ENCODE assay signal across 10 cellular contexts in the genomic region with DNA sequence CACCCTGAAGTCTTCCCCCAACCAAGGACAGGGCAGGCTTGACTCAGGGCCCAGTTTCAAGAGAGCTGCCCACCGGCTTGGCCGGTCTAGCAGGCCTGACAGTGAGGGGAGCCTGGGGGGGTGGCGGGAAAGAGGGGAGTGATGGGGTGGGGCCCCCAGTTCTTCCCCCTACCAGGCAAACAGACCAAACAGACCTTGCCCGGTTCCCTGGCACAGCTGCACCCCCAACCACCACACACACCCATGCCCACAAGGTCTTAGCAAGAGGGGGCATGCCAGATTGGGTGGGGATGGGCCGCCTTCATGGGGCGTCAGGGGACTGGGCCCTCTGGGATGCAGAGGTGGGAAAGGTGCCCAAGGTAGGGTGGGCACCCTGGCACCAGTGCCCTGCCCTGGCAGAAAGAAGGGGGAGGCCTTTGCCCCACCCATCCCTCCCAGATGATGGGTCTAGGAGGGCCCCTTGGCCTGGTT. TPM values are rescaled to one million over a fixed set of nuclear protein-coding genes. Genes with fewer than 3 reads are reported as not detected.
DNase-seq lines count a peak whose midpoint lies in the region; ATAC-seq, FAIRE-seq and TF ChIP-seq lines count a peak whose summit lies in the region.
"Had no signal": no experiment of that assay in that cellular context is flagged by ENCODE, and none has a peak within 500 bp of the region (broad histone marks: within the 10 kb centered on the region; RNA-seq: fewer than 3 reads in every experiment).

No MANE protein-coding gene starts in this region.

- H3K4me1 Mint-ChIP-seq in activated CD4-positive, alpha-beta T cell treated with anti-CD3 and anti-CD28 coated beads, Interleukin-2, amount 10 ng/mL, durations not matched to agents 24 days and 14 days, result peaks cover 58% of the 10 kb centered on the region

- POLR2A ChIA-PET in HepG2 (lab: Yijun Ruan, JAX), result interaction anchor here (2.1 to 8.2 kb wide), 2 partner anchors 9 to 38 kb away, joined by 9 to 90 read pairs; partner anchors contain the start of gene ZBTB7B
- POLR2A ChIA-PET in PC-3 (lab: Charles Lee; ENCODE audit: unreplicated experiment), result no interaction called here

- CTCF ChIA-PET in HepG2 (lab: Yijun Ruan, JAX; ENCODE audit: low intra/inter-chr PET ratio, low total read pairs) (no interaction called here), PC-3 (lab: Charles Lee) (no interaction called here)

- BruUV-seq in HepG2 (replicated peaks; lab: Mats Ljungman, UMichigan) (no TSS peak), PC-3 (replicated peaks; lab: Mats Ljungman, UMichigan) (no TSS peak)

- no peaks in the 10 kb centered on the region for H3K9me2 ChIP-seq in PC-3 (replicated peaks; ENCODE audit: low read length)

- TF ChIP-seq CTCF in ascending aorta (IDR thresholded peaks at IDR 0.05) (no peak), HepG2 (CRISPR knock-in tag; IDR thresholded peaks at IDR 0.05) (no peak), suprapubic skin (IDR thresholded peaks at IDR 0.05) (no peak), PC-3 (conservative IDR thresholded peaks at IDR 0.05; ENCODE audit: low read depth, low read length) (no peak)

- no peak for FAIRE-seq in HepG2 (lab: Jason Lieb, UNC)

- H3K79me2 ChIP-seq in HepG2 (ENCODE audit: insufficient read depth, low read length), result peaks cover 24% of the 10 kb centered on the region
- H3K79me2 ChIP-seq in PC-3 (ENCODE audit: low read length), result peaks cover 67% of the 10 kb centered on the region

- H3K9me3 ChIP-seq in ascending aorta (no peaks in the 10 kb centered on the region), HepG2 (ENCODE audit: low read length) (no peaks in the 10 kb centered on the region), suprapubic skin (no peaks in the 10 kb centered on the region), PC-3 (ENCODE audit: low read length) (no peaks in the 10 kb centered on the region)

- H3K4me2 ChIP-seq in HepG2 (ENCODE audit: low read depth, low read length) (no peak overlapping the region), PC-3 (ENCODE audit: low read length) (no peak overlapping the region)

- peaks cover 63% of the 10 kb centered on the region for H3K36me3 Mint-ChIP-seq in activated CD4-positive, alpha-beta T cell treated with anti-CD3 and anti-CD28 coated beads, Interleukin-2, amount 10 ng/mL, durations not matched to agents 24 days and 14 days (ENCODE audit: low read depth)

- in situ Hi-C loops in HepG2 (cut with HindIII; ENCODE audit: extremely low pct_ligation_motif_present, low pct_unique_long_range_greater_than_20kb), result no loop called here

- no peak for ATAC-seq in HepG2
- ATAC-seq in PC-3, result no peak

- 89% methylated on average over 3 of the region's 6 CpGs for WGBS in HepG2 (ENCODE audit: low lambda C conversion rate)
- 55% methylated on average over 4 of the region's 6 CpGs for WGBS in suprapubic skin

- H3K27me3 Mint-ChIP-seq in activated CD4-positive, alpha-beta T cell treated with anti-CD3 and anti-CD28 coated beads, Interleukin-2, amount 10 ng/mL, durations not matched to agents 24 days and 14 days, result no peaks in the 10 kb centered on the region

- DNase-seq in activated CD4-positive, alpha-beta T cell treated with anti-CD3 and anti-CD28 coated beads, Interleukin-2, amount 10 ng/mL, durations not matched to agents 24 days and 14 days, result no peak
- no peak for DNase-seq in activated CD4-positive, alpha-beta T cell treated with anti-CD3 and anti-CD28 coated beads, Interleukin-2, amount 50 U/mL, for 4 hours
- DNase-seq in ascending aorta (ENCODE audit: low spot score in 2 of 2), result no peak
- DNase-seq in HepG2 (ENCODE audit: low spot score), result no peak
- DNase-seq in suprapubic skin (ENCODE audit: low spot score in 2 of 2), result no peak
- no peak for DNase-seq in SHP77 (lab: John Stamatoyannopoulos, UW)
- no peak for DNase-seq in PC-3
- DNase-seq in NCI-H2196 treated with DMSO at 0.1 percent for 48 hours (lab: John Stamatoyannopoulos, UW; ENCODE audit: unreplicated experiment), result no peak
- DNase-seq: ACHN, immature natural killer cell had no signal

- H3K9ac ChIP-seq in HepG2 (ENCODE audit: insufficient read depth, low read depth, low read length) (no peak overlapping the region), PC-3 (ENCODE audit: low read length) (no peak overlapping the region)

- no peak overlapping the region for H3K4me3 ChIP-seq in ascending aorta
- H3K4me3 ChIP-seq in HepG2 (replicated peaks in 1 of 3; ENCODE audit: insufficient read depth in 1 of 3, low read depth in 2 of 3, low read length in 3 of 3), result no peak overlapping the region
- H3K4me3 ChIP-seq in suprapubic skin, result peak overlapping the region; percentile 97
- H3K4me3 ChIP-seq in PC-3 (ENCODE audit: low read length), result no peak overlapping the region

- no peaks in the 10 kb centered on the region for H3K9me3 Mint-ChIP-seq in activated CD4-positive, alpha-beta T cell treated with anti-CD3 and anti-CD28 coated beads, Interleukin-2, amount 10 ng/mL, durations not matched to agents 24 days and 14 days

- no peaks in the 10 kb centered on the region for H3F3A ChIP-seq in PC-3 (ENCODE audit: low read length, unreplicated experiment)

- H3K4me1 ChIP-seq in ascending aorta (peaks cover 6 to 41% of the 10 kb centered on the region in 2 donors), HepG2 (ENCODE audit: insufficient read depth, low read length) (peaks cover 71% of the 10 kb centered on the region), suprapubic skin (peaks cover 91% of the 10 kb centered on the region), PC-3 (ENCODE audit: insufficient read depth, low read length) (peaks cover 13% of the 10 kb centered on the region)

- no peak for TF ChIP-seq RAD21 in HepG2 (CRISPR knock-in tag; IDR thresholded peaks at IDR 0.05)

- peak overlapping the region; percentile 82 for H3K27ac Mint-ChIP-seq in activated CD4-positive, alpha-beta T cell treated with anti-CD3 and anti-CD28 coated beads, Interleukin-2, amount 10 ng/mL, durations not matched to agents 24 days and 14 days

- intact Hi-C loops in activated CD4-positive, alpha-beta T cell treated with anti-CD3 and anti-CD28 coated beads, Interleukin-2, amount 10 ng/mL, durations not matched to agents 24 days and 14 days (cut with micrococcal nuclease), result no loop called here
- intact Hi-C loops in ascending aorta (cut with DNase I), result no loop called here
- intact Hi-C loops in HepG2 (cut with micrococcal nuclease; ENCODE audit: unreplicated experiment), result no loop called here
- intact Hi-C loops in PC-3 (cut with micrococcal nuclease), result no loop called here

- H3K27ac ChIP-seq in ascending aorta (peak overlapping the region; percentile 42 to 75), HepG2 (ENCODE audit: extremely low read length, insufficient read depth, low read length) (no peak overlapping the region), suprapubic skin (peak overlapping the region; percentile 96), PC-3 (ENCODE audit: low read length) (no peak overlapping the region)

- H3K27me3 ChIP-seq in ascending aorta (no peaks in the 10 kb centered on the region), HepG2 (ENCODE audit: control insufficient read depth in 1 of 2, insufficient read depth in 2 of 2, low read length in 2 of 2) (no peaks in the 10 kb centered on the region), suprapubic skin (no peaks in the 10 kb centered on the region), PC-3 (ENCODE audit: low read length) (no peaks in the 10 kb centered on the region)

- H3K36me3 ChIP-seq in ascending aorta (peaks cover 13 to 26% of the 10 kb centered on the region in 2 donors), HepG2 (replicated peaks in 1 of 2; ENCODE audit: control insufficient read depth in 1 of 2, insufficient read depth in 2 of 2, low read length in 2 of 2) (peaks cover 6 to 33% of the 10 kb centered on the region in 2 experiments; a peak in 4 of 5 replicates), suprapubic skin (peaks cover 24% of the 10 kb centered on the region), PC-3 (ENCODE audit: low read depth, low read length) (peaks cover 32% of the 10 kb centered on the region; the same call in 1 of the 2 replicates)

- no peak for TF ChIP-seq POLR2A in HepG2 (IDR thresholded peaks at IDR 0.05; ENCODE audit: insufficient read depth in 1 of 2, low read depth in 2 of 2, low read length in 2 of 2)
- TF ChIP-seq POLR2A in suprapubic skin (IDR thresholded peaks at IDR 0.05), result no peak

- peak overlapping the region; percentile 97 for H3K4me3 Mint-ChIP-seq in activated CD4-positive, alpha-beta T cell treated with anti-CD3 and anti-CD28 coated beads, Interleukin-2, amount 10 ng/mL, durations not matched to agents 24 days and 14 days

- H4K20me1 ChIP-seq in HepG2 (ENCODE audit: insufficient read depth, low read length), result peaks cover 11% of the 10 kb centered on the region; the same call in 1 of the 2 replicates
- 0 out of 2 replicates have a peak, but pooled peaks cover 3% of the 10 kb centered on the region for H4K20me1 ChIP-seq in PC-3 (ENCODE audit: low read length)

- TF ChIP-seq EP300 in HepG2 (IDR thresholded peaks at IDR 0.05; ENCODE audit: low read depth in 2 of 2, low read length in 2 of 2) (no peak), HepG2 (CRISPR knock-in tag; IDR thresholded peaks at IDR 0.05; ENCODE audit: borderline replicate concordance) (no peak), suprapubic skin (IDR thresholded peaks at IDR 0.05) (no peak)

- no peak overlapping the region for H2AFZ ChIP-seq in HepG2 (ENCODE audit: low read length)
- H2AFZ ChIP-seq in PC-3 (ENCODE audit: low read length), result no peak overlapping the region

RNA-seq across cellular contexts. Expression of gene ZBTB7B, which starts 8.9 kb away (rescaled TPM):
- 145 and 150 TPM in 2 replicates for total RNA-seq in activated CD4-positive, alpha-beta T cell treated with anti-CD3 and anti-CD28 coated beads, Interleukin-2, amount 10 ng/mL, durations not matched to agents 24 days and 14 days
- total RNA-seq in ascending aorta, result 83.1 TPM
- total RNA-seq in HepG2 (2016; rRNA removed; fragmentation: Illumina TruSeq; extraction: Trizol), result 10.1 and 15.5 TPM in 2 replicates
- total RNA-seq in HepG2 (2016; cell fraction: cytosol; rRNA removed; fragmentation: Illumina TruSeq; extraction: Trizol; ENCODE audit: low read depth), result 2.1 and 2.9 TPM in 2 replicates
- 9.4 and 15.2 TPM in 2 replicates for total RNA-seq in HepG2 (2016; cell fraction: insoluble cytoplasmic fraction; rRNA removed; fragmentation: Illumina TruSeq; extraction: Trizol)
- total RNA-seq in HepG2 (2016; cell fraction: membrane; rRNA removed; fragmentation: Illumina TruSeq; extraction: Trizol), result 7.3 and 8.2 TPM in 2 replicates
- 12.6 TPM in 2 replicates for total RNA-seq in HepG2 (2016; cell fraction: nucleus; rRNA removed; fragmentation: Illumina TruSeq; extraction: Trizol)
- polyA plus RNA-seq in HepG2 (2011; rRNA removed), result 17.5 and 22.3 TPM in 2 replicates
- 15.0 and 19.2 TPM in 2 replicates for polyA plus RNA-seq in HepG2 (2011; cell fraction: cytosol; rRNA removed)
- 45.5 and 50.7 TPM in 2 replicates for polyA plus RNA-seq in HepG2 (2011; cell fraction: nucleus; rRNA removed)
- 9.8 and 10.8 TPM in 2 replicates for polyA plus RNA-seq in HepG2 (2012)
- 1.1 and 1.7 TPM in 2 replicates for polyA plus RNA-seq in HepG2 (2016; cell fraction: cytosol; fragmentation: Illumina TruSeq; extraction: Trizol; ENCODE audit: low read depth)
- polyA plus RNA-seq in HepG2 (2016; cell fraction: insoluble cytoplasmic fraction; fragmentation: Illumina TruSeq; extraction: Trizol; ENCODE audit: low read depth), result 10.5 and 12.2 TPM in 2 replicates
- polyA plus RNA-seq in HepG2 (2016; cell fraction: membrane; fragmentation: Illumina TruSeq; extraction: Trizol; ENCODE audit: low read depth), result 4.4 and 5.4 TPM in 2 replicates
- 31.6 and 39.9 TPM in 2 replicates for polyA plus RNA-seq in HepG2 (2016; cell fraction: nucleus; fragmentation: Illumina TruSeq; extraction: Trizol; ENCODE audit: insufficient read depth, low read depth)
- 32.5 and 45.9 TPM in 2 replicates for polyA minus RNA-seq in HepG2 (2011; rRNA and poly(A)+ RNA removed; ENCODE audit: low replicate concordance)
- polyA minus RNA-seq in HepG2 (2011; cell fraction: cytosol; rRNA and poly(A)+ RNA removed), result 9.9 and 13.2 TPM in 2 replicates
- polyA minus RNA-seq in HepG2 (2011; cell fraction: nucleus; rRNA and poly(A)+ RNA removed), result 10.3 and 13.3 TPM in 2 replicates
- 100 to 1,000 TPM; 238 to 243 (median 239) TPM for total RNA-seq in suprapubic skin
- total RNA-seq in PC-3 (2014; rRNA removed), result 39.7 and 59.1 TPM in 2 replicates

RNA-seq across cellular contexts. Expression of gene LENEP, which starts 18.1 kb away (rescaled TPM):
- 0.79 and 1.4 TPM in 2 replicates for total RNA-seq in activated CD4-positive, alpha-beta T cell treated with anti-CD3 and anti-CD28 coated beads, Interleukin-2, amount 10 ng/mL, durations not matched to agents 24 days and 14 days
- not detected for total RNA-seq in ascending aorta
- total RNA-seq in HepG2 (2016; rRNA removed; fragmentation: Illumina TruSeq; extraction: Trizol), result 0.29 TPM in 1 of 2 replicates, not detected in the other
- total RNA-seq in HepG2 (2016; cell fraction: cytosol; rRNA removed; fragmentation: Illumina TruSeq; extraction: Trizol; ENCODE audit: low read depth), result not detected in 2 replicates
- 0.32 TPM in 1 of 2 replicates, not detected in the other for total RNA-seq in HepG2 (2016; cell fraction: insoluble cytoplasmic fraction; rRNA removed; fragmentation: Illumina TruSeq; extraction: Trizol)
- not detected in 2 replicates for total RNA-seq in HepG2 (2016; cell fraction: membrane; rRNA removed; fragmentation: Illumina TruSeq; extraction: Trizol)
- 1.1 and 1.3 TPM in 2 replicates for total RNA-seq in HepG2 (2016; cell fraction: nucleus; rRNA removed; fragmentation: Illumina TruSeq; extraction: Trizol)
- not detected in 2 replicates for polyA plus RNA-seq in HepG2 (2011; rRNA removed)
- not detected in 2 replicates for polyA plus RNA-seq in HepG2 (2011; cell fraction: cytosol; rRNA removed)
- 0.29 and 0.40 TPM in 2 replicates for polyA plus RNA-seq in HepG2 (2011; cell fraction: nucleus; rRNA removed)
- not detected in 2 replicates for polyA plus RNA-seq in HepG2 (2012)
- not detected in 2 replicates for polyA plus RNA-seq in HepG2 (2016; cell fraction: cytosol; fragmentation: Illumina TruSeq; extraction: Trizol; ENCODE audit: low read depth)
- polyA plus RNA-seq in HepG2 (2016; cell fraction: insoluble cytoplasmic fraction; fragmentation: Illumina TruSeq; extraction: Trizol; ENCODE audit: low read depth), result not detected in 2 replicates
- polyA plus RNA-seq in HepG2 (2016; cell fraction: membrane; fragmentation: Illumina TruSeq; extraction: Trizol; ENCODE audit: low read depth), result not detected in 2 replicates
- not detected in 2 replicates for polyA plus RNA-seq in HepG2 (2016; cell fraction: nucleus; fragmentation: Illumina TruSeq; extraction: Trizol; ENCODE audit: insufficient read depth, low read depth)
- 1.3 and 7.6 TPM in 2 replicates for polyA minus RNA-seq in HepG2 (2011; rRNA and poly(A)+ RNA removed; ENCODE audit: low replicate concordance)
- not detected in 2 replicates for polyA minus RNA-seq in HepG2 (2011; cell fraction: cytosol; rRNA and poly(A)+ RNA removed)
- 1.6 TPM in 1 of 2 replicates, not detected in the other for polyA minus RNA-seq in HepG2 (2011; cell fraction: nucleus; rRNA and poly(A)+ RNA removed)
- total RNA-seq in suprapubic skin, result 1 to 10 TPM in 1 of 4 donors, not detected in 3; 3.0 TPM
- total RNA-seq in PC-3 (2014; rRNA removed), result not detected in 2 replicates
- polyA plus RNA-seq: immature natural killer cell had no signal

RNA-seq across cellular contexts. Expression of gene DCST2, which starts 22.1 kb away (rescaled TPM):
- total RNA-seq in activated CD4-positive, alpha-beta T cell treated with anti-CD3 and anti-CD28 coated beads, Interleukin-2, amount 10 ng/mL, durations not matched to agents 24 days and 14 days, result 0.16 TPM in 1 of 2 replicates, not detected in the other
- total RNA-seq in ascending aorta (0.64 TPM), HepG2 (2016; rRNA removed; fragmentation: Illumina TruSeq; extraction: Trizol) (not detected in 2 replicates), suprapubic skin (10 to 100 TPM; 13.4 to 36.0 (median 14.5) TPM), PC-3 (2014; rRNA removed) (0.18 and 3.0 TPM in 2 replicates)
- not detected in 2 replicates for total RNA-seq in HepG2 (2016; cell fraction: cytosol; rRNA removed; fragmentation: Illumina TruSeq; extraction: Trizol; ENCODE audit: low read depth)
- not detected in 2 replicates for total RNA-seq in HepG2 (2016; cell fraction: insoluble cytoplasmic fraction; rRNA removed; fragmentation: Illumina TruSeq; extraction: Trizol)
- not detected in 2 replicates for total RNA-seq in HepG2 (2016; cell fraction: membrane; rRNA removed; fragmentation: Illumina TruSeq; extraction: Trizol)
- not detected in 2 replicates for total RNA-seq in HepG2 (2016; cell fraction: nucleus; rRNA removed; fragmentation: Illumina TruSeq; extraction: Trizol)
- 0.74 and 0.80 TPM in 2 replicates for polyA plus RNA-seq in HepG2 (2011; rRNA removed)
- polyA plus RNA-seq in HepG2 (2011; cell fraction: cytosol; rRNA removed), result 0.17 and 0.19 TPM in 2 replicates
- polyA plus RNA-seq in HepG2 (2011; cell fraction: nucleus; rRNA removed), result 7.8 and 11.4 TPM in 2 replicates
- 0.35 and 1.6 TPM in 2 replicates for polyA plus RNA-seq in HepG2 (2012)
- polyA plus RNA-seq in HepG2 (2016; cell fraction: cytosol; fragmentation: Illumina TruSeq; extraction: Trizol; ENCODE audit: low read depth), result 0.29 TPM in 1 of 2 replicates, not detected in the other
- not detected in 2 replicates for polyA plus RNA-seq in HepG2 (2016; cell fraction: insoluble cytoplasmic fraction; fragmentation: Illumina TruSeq; extraction: Trizol; ENCODE audit: low read depth)
- polyA plus RNA-seq in HepG2 (2016; cell fraction: membrane; fragmentation: Illumina TruSeq; extraction: Trizol; ENCODE audit: low read depth), result not detected in 2 replicates
- polyA plus RNA-seq in HepG2 (2016; cell fraction: nucleus; fragmentation: Illumina TruSeq; extraction: Trizol; ENCODE audit: insufficient read depth, low read depth), result 0.29 TPM in 1 of 2 replicates, not detected in the other
- polyA minus RNA-seq in HepG2 (2011; rRNA and poly(A)+ RNA removed; ENCODE audit: low replicate concordance), result 0.08 and 2.6 TPM in 2 replicates
- polyA minus RNA-seq in HepG2 (2011; cell fraction: cytosol; rRNA and poly(A)+ RNA removed), result not detected in 2 replicates
- 0.37 TPM in 1 of 2 replicates, not detected in the other for polyA minus RNA-seq in HepG2 (2011; cell fraction: nucleus; rRNA and poly(A)+ RNA removed)
- polyA plus RNA-seq: immature natural killer cell had no signal

RNA-seq across cellular contexts. Expression of gene DCST1, which starts 22.2 kb away (rescaled TPM):
- total RNA-seq in activated CD4-positive, alpha-beta T cell treated with anti-CD3 and anti-CD28 coated beads, Interleukin-2, amount 10 ng/mL, durations not matched to agents 24 days and 14 days, result not detected in 2 replicates
- total RNA-seq in ascending aorta (not detected), HepG2 (2016; rRNA removed; fragmentation: Illumina TruSeq; extraction: Trizol) (not detected in 2 replicates), suprapubic skin (1 to 10 TPM in 3 of 4 donors, under 1 TPM in 1; 0.55 to 8.2 (median 2.8) TPM), PC-3 (2014; rRNA removed) (not detected in 2 replicates)
- not detected in 2 replicates for total RNA-seq in HepG2 (2016; cell fraction: cytosol; rRNA removed; fragmentation: Illumina TruSeq; extraction: Trizol; ENCODE audit: low read depth)
- not detected in 2 replicates for total RNA-seq in HepG2 (2016; cell fraction: insoluble cytoplasmic fraction; rRNA removed; fragmentation: Illumina TruSeq; extraction: Trizol)
- not detected in 2 replicates for total RNA-seq in HepG2 (2016; cell fraction: membrane; rRNA removed; fragmentation: Illumina TruSeq; extraction: Trizol)
- total RNA-seq in HepG2 (2016; cell fraction: nucleus; rRNA removed; fragmentation: Illumina TruSeq; extraction: Trizol), result not detected in 2 replicates
- 0.04 TPM in 1 of 2 replicates, not detected in the other for polyA plus RNA-seq in HepG2 (2011; rRNA removed)
- not detected in 2 replicates for polyA plus RNA-seq in HepG2 (2011; cell fraction: cytosol; rRNA removed)
- polyA plus RNA-seq in HepG2 (2011; cell fraction: nucleus; rRNA removed), result 0.19 and 0.24 TPM in 2 replicates
- polyA plus RNA-seq in HepG2 (2012), result not detected in 2 replicates
- not detected in 2 replicates for polyA plus RNA-seq in HepG2 (2016; cell fraction: cytosol; fragmentation: Illumina TruSeq; extraction: Trizol; ENCODE audit: low read depth)
- not detected in 2 replicates for polyA plus RNA-seq in HepG2 (2016; cell fraction: insoluble cytoplasmic fraction; fragmentation: Illumina TruSeq; extraction: Trizol; ENCODE audit: low read depth)
- polyA plus RNA-seq in HepG2 (2016; cell fraction: membrane; fragmentation: Illumina TruSeq; extraction: Trizol; ENCODE audit: low read depth), result not detected in 2 replicates
- not detected in 2 replicates for polyA plus RNA-seq in HepG2 (2016; cell fraction: nucleus; fragmentation: Illumina TruSeq; extraction: Trizol; ENCODE audit: insufficient read depth, low read depth)
- polyA minus RNA-seq in HepG2 (2011; rRNA and poly(A)+ RNA removed; ENCODE audit: low replicate concordance), result not detected in 2 replicates
- polyA minus RNA-seq in HepG2 (2011; cell fraction: cytosol; rRNA and poly(A)+ RNA removed), result not detected in 2 replicates
- not detected in 2 replicates for polyA minus RNA-seq in HepG2 (2011; cell fraction: nucleus; rRNA and poly(A)+ RNA removed)
- polyA plus RNA-seq: immature natural killer cell had no signal

RNA-seq across cellular contexts. Expression of gene FLAD1, which starts 28.3 kb away (rescaled TPM):
- total RNA-seq in activated CD4-positive, alpha-beta T cell treated with anti-CD3 and anti-CD28 coated beads, Interleukin-2, amount 10 ng/mL, durations not matched to agents 24 days and 14 days, result 69.9 and 71.8 TPM in 2 replicates
- total RNA-seq in ascending aorta (31.2 TPM), HepG2 (2016; rRNA removed; fragmentation: Illumina TruSeq; extraction: Trizol) (32.8 and 32.9 TPM in 2 replicates), suprapubic skin (10 to 100 TPM; 42.0 to 59.7 (median 52.3) TPM), PC-3 (2014; rRNA removed) (58.5 and 84.0 TPM in 2 replicates)
- 21.5 and 22.7 TPM in 2 replicates for total RNA-seq in HepG2 (2016; cell fraction: cytosol; rRNA removed; fragmentation: Illumina TruSeq; extraction: Trizol; ENCODE audit: low read depth)
- 29.0 and 37.1 TPM in 2 replicates for total RNA-seq in HepG2 (2016; cell fraction: insoluble cytoplasmic fraction; rRNA removed; fragmentation: Illumina TruSeq; extraction: Trizol)
- 23.4 and 27.9 TPM in 2 replicates for total RNA-seq in HepG2 (2016; cell fraction: membrane; rRNA removed; fragmentation: Illumina TruSeq; extraction: Trizol)
- 37.9 and 38.9 TPM in 2 replicates for total RNA-seq in HepG2 (2016; cell fraction: nucleus; rRNA removed; fragmentation: Illumina TruSeq; extraction: Trizol)
- 25.9 and 30.3 TPM in 2 replicates for polyA plus RNA-seq in HepG2 (2011; rRNA removed)
- polyA plus RNA-seq in HepG2 (2011; cell fraction: cytosol; rRNA removed), result 16.4 and 22.8 TPM in 2 replicates
- 84.3 and 94.4 TPM in 2 replicates for polyA plus RNA-seq in HepG2 (2011; cell fraction: nucleus; rRNA removed)
- polyA plus RNA-seq in HepG2 (2012), result 15.3 and 18.2 TPM in 2 replicates
- polyA plus RNA-seq in HepG2 (2016; cell fraction: cytosol; fragmentation: Illumina TruSeq; extraction: Trizol; ENCODE audit: low read depth), result 17.3 and 18.3 TPM in 2 replicates
- 28.5 and 31.1 TPM in 2 replicates for polyA plus RNA-seq in HepG2 (2016; cell fraction: insoluble cytoplasmic fraction; fragmentation: Illumina TruSeq; extraction: Trizol; ENCODE audit: low read depth)
- 17.7 and 19.3 TPM in 2 replicates for polyA plus RNA-seq in HepG2 (2016; cell fraction: membrane; fragmentation: Illumina TruSeq; extraction: Trizol; ENCODE audit: low read depth)
- polyA plus RNA-seq in HepG2 (2016; cell fraction: nucleus; fragmentation: Illumina TruSeq; extraction: Trizol; ENCODE audit: insufficient read depth, low read depth), result 64.3 and 72.6 TPM in 2 replicates
- 34.0 and 163 TPM in 2 replicates for polyA minus RNA-seq in HepG2 (2011; rRNA and poly(A)+ RNA removed; ENCODE audit: low replicate concordance)
- 7.6 and 9.5 TPM in 2 replicates for polyA minus RNA-seq in HepG2 (2011; cell fraction: cytosol; rRNA and poly(A)+ RNA removed)
- 15.7 and 16.8 TPM in 2 replicates for polyA minus RNA-seq in HepG2 (2011; cell fraction: nucleus; rRNA and poly(A)+ RNA removed)

Comparison
In these comparisons a context has a peak if more than half of its experiments do, and no peak if none do; other contexts are left out.
1. H3K27ac ChIP-seq: peak in ascending aorta (2 of 2) and suprapubic skin (single experiment); none in HepG2 (single experiment) and PC-3 (single experiment).